1 cellular context compared by ENCODE assay signal in genomic region chr14:25034803-25035681, GRCh38.
TF ChIP-seq lines count a peak whose summit lies in the region.

No MANE protein-coding gene starts in this region.

TF ChIP-seq in HepG2, 621 proteins besides CTCF, POLR2A, EP300 and RAD21 (continued from another document and continues in another):
- TF ChIP-seq ZNF280D (CRISPR knock-in tag; IDR thresholded peaks at IDR 0.05) (0 out of 2 replicates have a peak, but pooled peaks have one; percentile 45), NAIF1 (CRISPR knock-in tag; IDR thresholded peaks at IDR 0.05; ENCODE audit: borderline replicate concordance) (peak; percentile 74; the same call in 1 of the 2 replicates), LCORL (IDR thresholded peaks at IDR 0.05) (no peak), LCORL (CRISPR knock-in tag; IDR thresholded peaks at IDR 0.05) (peak; percentile 94), THAP7 (CRISPR knock-in tag; IDR thresholded peaks at IDR 0.05) (no peak), ZNF207 (IDR thresholded peaks at IDR 0.05; ENCODE audit: borderline replicate concordance) (no peak), BCL3 (CRISPR knock-in tag; IDR thresholded peaks at IDR 0.05) (no peak), SYNCRIP (IDR thresholded peaks at IDR 0.05; ENCODE audit: insufficient read depth, low read depth, low read length) (no peak), MXD1 (CRISPR knock-in tag; IDR thresholded peaks at IDR 0.05) (no peak), HOXA3 (CRISPR knock-in tag; IDR thresholded peaks at IDR 0.05) (peak; percentile 86), SRSF4 (IDR thresholded peaks at IDR 0.05; ENCODE audit: low read depth, low read length, poor library complexity, severe bottlenecking) (no peak), ZNF703 (CRISPR knock-in tag; IDR thresholded peaks at IDR 0.05; ENCODE audit: borderline replicate concordance) (no peak), FOXO1 (CRISPR knock-in tag; IDR thresholded peaks at IDR 0.05) (peak; percentile 77; the same call in 1 of the 2 replicates), ZNF142 (CRISPR knock-in tag; IDR thresholded peaks at IDR 0.05) (no peak), ZNF720 (CRISPR knock-in tag; IDR thresholded peaks at IDR 0.05) (no peak), CAMTA2 (CRISPR knock-in tag; IDR thresholded peaks at IDR 0.05; ENCODE audit: borderline replicate concordance) (no peak), ZBTB3 (CRISPR knock-in tag; IDR thresholded peaks at IDR 0.05; ENCODE audit: borderline replicate concordance, low read depth) (peak; percentile 68; the same call in 1 of the 2 replicates), IRF1 (CRISPR knock-in tag; IDR thresholded peaks at IDR 0.05; ENCODE audit: low read depth) (no peak), ZKSCAN8 (CRISPR knock-in tag; IDR thresholded peaks at IDR 0.05; ENCODE audit: borderline replicate concordance) (peak; percentile 78; the same call in 1 of the 2 replicates), ZNF75D (CRISPR knock-in tag; IDR thresholded peaks at IDR 0.05; ENCODE audit: borderline replicate concordance) (no peak), NBN (conservative IDR thresholded peaks at IDR 0.05) (no peak), KDM5A (IDR thresholded peaks at IDR 0.05; ENCODE audit: borderline replicate concordance, low read length) (no peak; the same call in 1 of the 2 replicates), ZSCAN29 (CRISPR knock-in tag; conservative IDR thresholded peaks at IDR 0.05) (0 out of 2 replicates have a peak, but pooled peaks have one; percentile 24), CCDC6 (CRISPR knock-in tag; IDR thresholded peaks at IDR 0.05) (no peak), SSRP1 (CRISPR knock-in tag; IDR thresholded peaks at IDR 0.05) (no peak), ZNF20 (CRISPR knock-in tag; IDR thresholded peaks at IDR 0.05) (no peak), SCMH1 (CRISPR knock-in tag; IDR thresholded peaks at IDR 0.05; ENCODE audit: borderline replicate concordance) (no peak), ZFP36L1 (CRISPR knock-in tag; IDR thresholded peaks at IDR 0.05) (no peak), MAFG (CRISPR knock-in tag; IDR thresholded peaks at IDR 0.05) (no peak), HOXD1 (CRISPR knock-in tag; IDR thresholded peaks at IDR 0.05) (no peak), ZNF354B (CRISPR knock-in tag; IDR thresholded peaks at IDR 0.05) (no peak), RFXANK (CRISPR knock-in tag; IDR thresholded peaks at IDR 0.05) (0 out of 2 replicates have a peak, but pooled peaks have one; percentile 33), ZSCAN12 (CRISPR knock-in tag; IDR thresholded peaks at IDR 0.05) (no peak), TBL1XR1 (IDR thresholded peaks at IDR 0.05; ENCODE audit: borderline replicate concordance, low read length, partially characterized antibody) (no peak), KLF11 (CRISPR knock-in tag; IDR thresholded peaks at IDR 0.05) (no peak), ATF6 (CRISPR knock-in tag; conservative IDR thresholded peaks at IDR 0.05) (no peak), DDIT3 (CRISPR knock-in tag; IDR thresholded peaks at IDR 0.05) (peak; percentile 68; the same call in 1 of the 2 replicates), ZNF225 (CRISPR knock-in tag; IDR thresholded peaks at IDR 0.05) (no peak), ARID5B (CRISPR knock-in tag; IDR thresholded peaks at IDR 0.05) (peak; percentile 97), ELF1 (CRISPR knock-in tag; IDR thresholded peaks at IDR 0.05) (peak; percentile 66), AHR (CRISPR knock-in tag; IDR thresholded peaks at IDR 0.05) (no peak), HBP1 (CRISPR knock-in tag; IDR thresholded peaks at IDR 0.05; ENCODE audit: low read depth) (no peak), ZNF546 (CRISPR knock-in tag; conservative IDR thresholded peaks at IDR 0.05) (no peak), ZNF317 (CRISPR knock-in tag; IDR thresholded peaks at IDR 0.05) (peak; percentile 91)
